ENCODE assay signal across 24 cellular contexts in the genomic region with DNA sequence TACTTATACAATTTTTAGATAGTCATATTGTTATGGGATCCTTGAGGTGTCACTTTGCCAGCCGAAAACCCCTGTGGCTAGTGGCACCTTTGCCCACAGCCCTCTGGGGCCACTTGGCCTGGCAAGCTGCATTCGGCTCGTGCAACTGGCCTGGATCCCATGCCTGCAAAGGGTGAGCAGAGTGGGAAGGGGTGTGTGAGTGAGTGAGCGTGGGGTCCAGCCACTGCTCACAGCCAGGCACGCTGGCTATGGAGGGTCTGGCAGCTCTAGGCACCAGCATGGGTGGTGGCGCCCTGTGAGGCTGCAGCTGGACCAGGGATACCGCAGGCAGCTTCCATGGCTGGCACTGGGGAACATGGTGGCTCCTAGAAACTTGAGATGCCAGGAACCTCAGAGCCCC. TPM values are rescaled to one million over a fixed set of nuclear protein-coding genes. Genes with fewer than 3 reads are reported as not detected.
"Had no signal": no experiment of that assay in that cellular context is flagged by ENCODE, and none has a peak within 500 bp of the region (broad histone marks: within the 10 kb centered on the region; RNA-seq: fewer than 3 reads in every experiment).

No MANE protein-coding gene starts in this region.

- H3K9me3 ChIP-seq: esophagus squamous epithelium, neutrophil, right lobe of liver, stomach, tibial artery had no signal

- H3K4me3 Mint-ChIP-seq: activated naive CD4-positive, alpha-beta T cell treated with anti-CD3 and anti-CD28 coated beads, Interleukin-2, amount 50 U/mL, for 24 hours; activated naive CD8-positive, alpha-beta T cell treated with anti-CD3 and anti-CD28 coated beads, Interleukin-2, amount 50 U/mL, for 24 hours; activated T-helper 17 cell treated with anti-CD3 and anti-CD28 coated beads, Interleukin-2, amount 50 U/mL, for 72 hours; naive thymus-derived CD8-positive, alpha-beta T cell; T-helper 1 cell treated with Interleukin-12 subunit alpha and Interleukin-12 subunit beta and Interleukin-4 antibody, amounts not matched to agents 30 μg/mL and 1 μg/mL, for 36 hours had no signal

- H3K4me3 ChIP-seq: esophagus squamous epithelium, right lobe of liver, stomach, tibial artery had no signal

- H3K9me3 Mint-ChIP-seq: activated naive CD4-positive, alpha-beta T cell treated with anti-CD3 and anti-CD28 coated beads, Interleukin-2, amount 50 U/mL, for 24 hours; activated naive CD8-positive, alpha-beta T cell treated with anti-CD3 and anti-CD28 coated beads, Interleukin-2, amount 50 U/mL, for 24 hours; activated T-helper 17 cell treated with anti-CD3 and anti-CD28 coated beads, Interleukin-2, amount 50 U/mL, for 72 hours; naive thymus-derived CD8-positive, alpha-beta T cell; T-helper 1 cell treated with Interleukin-12 subunit alpha and Interleukin-12 subunit beta and Interleukin-4 antibody, amounts not matched to agents 30 μg/mL and 1 μg/mL, for 36 hours had no signal

- H3K4me1 ChIP-seq: esophagus squamous epithelium, right lobe of liver, stomach, tibial artery had no signal

- H3K27me3 ChIP-seq: esophagus squamous epithelium, neutrophil, right lobe of liver, stomach, tibial artery had no signal

- ATAC-seq: activated naive CD8-positive, alpha-beta T cell treated with anti-CD3 and anti-CD28 coated beads, Interleukin-2, amount 50 U/mL, for 24 hours; activated T-helper 17 cell treated with anti-CD3 and anti-CD28 coated beads, Interleukin-2, amount 50 U/mL, for 72 hours; left cardiac atrium; naive thymus-derived CD8-positive, alpha-beta T cell had no signal

- H3K27ac ChIP-seq: epithelial cell of prostate, esophagus squamous epithelium, neutrophil, right lobe of liver, stomach, tibial artery, VCaP had no signal

- H3K4me1 Mint-ChIP-seq: activated naive CD8-positive, alpha-beta T cell treated with anti-CD3 and anti-CD28 coated beads, Interleukin-2, amount 50 U/mL, for 24 hours; activated T-helper 17 cell treated with anti-CD3 and anti-CD28 coated beads, Interleukin-2, amount 50 U/mL, for 72 hours had no signal

- DNase-seq: activated CD4-positive, alpha-beta T cell treated with anti-CD3 and anti-CD28 coated beads for 4 hours; activated CD4-positive, alpha-beta T cell treated with anti-CD3 and anti-CD28 coated beads, Interleukin-2, amount 50 U/mL, for 4 hours; activated naive CD8-positive, alpha-beta T cell treated with anti-CD3 and anti-CD28 coated beads, Interleukin-2, amount 50 U/mL, for 24 hours; activated T-cell treated with anti-CD3 and anti-CD28 coated beads, Interleukin-2, amount 50 U/mL, for 1 hour; amygdala; dermis blood vessel endothelial cell; effector CD4-positive, alpha-beta T cell; esophagus squamous epithelium; foreskin melanocyte; left cardiac atrium; naive thymus-derived CD8-positive, alpha-beta T cell; right lobe of liver; stimulated activated CD4-positive, alpha-beta T cell treated with anti-CD3 and anti-CD28 coated beads, Interleukin-2, amount 100 ng/mL, for 48 hours; stomach; T-helper 9 cell; tibial artery had no signal

- H3K27me3 Mint-ChIP-seq: activated naive CD4-positive, alpha-beta T cell treated with anti-CD3 and anti-CD28 coated beads, Interleukin-2, amount 50 U/mL, for 24 hours; activated naive CD8-positive, alpha-beta T cell treated with anti-CD3 and anti-CD28 coated beads, Interleukin-2, amount 50 U/mL, for 24 hours; activated T-helper 17 cell treated with anti-CD3 and anti-CD28 coated beads, Interleukin-2, amount 50 U/mL, for 72 hours; naive thymus-derived CD8-positive, alpha-beta T cell; progenitor cell of endocrine pancreas had no signal

- H3K27ac Mint-ChIP-seq: activated naive CD8-positive, alpha-beta T cell treated with anti-CD3 and anti-CD28 coated beads, Interleukin-2, amount 50 U/mL, for 24 hours; activated T-helper 17 cell treated with anti-CD3 and anti-CD28 coated beads, Interleukin-2, amount 50 U/mL, for 72 hours; progenitor cell of endocrine pancreas; T-helper 1 cell treated with Interleukin-12 subunit alpha and Interleukin-12 subunit beta and Interleukin-4 antibody, amounts not matched to agents 30 μg/mL and 1 μg/mL, for 36 hours had no signal

RNA-seq across cellular contexts. Expression of a gene that starts 49.0 kb away (rescaled TPM):
- total RNA-seq: skeletal muscle tissue had no signal
